19 cellular contexts compared by ENCODE assay signal in genomic region chr1:246114369-246114768, GRCh38.
A peak's percentile ranks its signal among the peaks of the same experiment; 100 is the strongest.
DNase-seq lines count a peak whose midpoint lies in the region; ATAC-seq and TF ChIP-seq lines count a peak whose summit lies in the region.
"Had no signal": no experiment of that assay in that cellular context is flagged by ENCODE, and none has a peak within 500 bp of the region (broad histone marks: within the 10 kb centered on the region; RNA-seq: fewer than 3 reads in every experiment).

No MANE protein-coding gene starts in this region.

- H3K4me1 Mint-ChIP-seq in endothelial cell (ENCODE audit: unreplicated experiment) (peaks cover 51% of the 10 kb centered on the region), naive B cell (peaks cover 17 to 40% (median 25%) of the 10 kb centered on the region in 3 donors)

- no peaks in the 10 kb centered on the region for H3F3A ChIP-seq in Loucy (ENCODE audit: low read depth)

- H3K36me3 Mint-ChIP-seq in endothelial cell (ENCODE audit: low read depth, unreplicated experiment): peaks cover 4% of the 10 kb centered on the region
- peaks cover 2 to 6% of the 10 kb centered on the region in 2 donors for H3K36me3 Mint-ChIP-seq in naive B cell

- H3K27ac Mint-ChIP-seq in endothelial cell (ENCODE audit: unreplicated experiment) (peak overlapping the region; percentile 98), naive B cell (peak overlapping the region in 5 of 6 donors; percentile 35 to 89 (median 42))
- H3K27ac Mint-ChIP-seq: B cell; CD8-positive, alpha-beta T cell; HFFc6 had no signal

- H3K4me3 Mint-ChIP-seq in endothelial cell (ENCODE audit: unreplicated experiment) (peak overlapping the region; percentile 48), naive B cell (no peak overlapping the region)
- H3K4me3 Mint-ChIP-seq: CD8-positive, alpha-beta T cell; HFFc6 had no signal

- H3K27me3 ChIP-seq in Loucy (ENCODE audit: insufficient read depth, low read length, poor library complexity, severe bottlenecking): no peaks in the 10 kb centered on the region
- H3K27me3 ChIP-seq: SJSA1 had no signal

- DNase-seq in CMK (ENCODE audit: low read depth) (peak; percentile 45), endothelial cell (ENCODE audit: low spot score) (peak; percentile 22), naive B cell (no peak), NCI-H1436 (lab: John Stamatoyannopoulos, UW) (no peak), AG08395 (ENCODE audit: low spot score) (no peak), GM03348 (ENCODE audit: low spot score) (no peak), glomerular visceral epithelial cell (ENCODE audit: extremely low spot score) (no peak)
- DNase-seq: CD8-positive, alpha-beta T cell; EL; HFFc6; NCI-H1105; NCI-H187 treated with DMSO at 0.1 percent for 48 hours; NCI-H2171; NCI-H446; PC-9 had no signal

- peak overlapping the region; percentile 69 for H3K4me2 ChIP-seq in Loucy (ENCODE audit: low read depth, low read length, poor library complexity, severe bottlenecking)
- H3K4me2 ChIP-seq: PC-9 had no signal

- no peak for ATAC-seq in naive B cell (ENCODE audit: low read depth in 2 of 2)
- ATAC-seq: CD8-positive, alpha-beta T cell; HepG2 had no signal

- no peaks in the 10 kb centered on the region for H3K79me2 ChIP-seq in Loucy (ENCODE audit: insufficient read depth, low read length)

- no peaks in the 10 kb centered on the region for H3K9me3 Mint-ChIP-seq in endothelial cell (ENCODE audit: unreplicated experiment)
- peaks cover 0 to 6% (median 0%) of the 10 kb centered on the region in 7 donors for H3K9me3 Mint-ChIP-seq in naive B cell
- H3K9me3 Mint-ChIP-seq: CD8-positive, alpha-beta T cell; HFFc6 had no signal

- H4K20me1 ChIP-seq in Loucy (ENCODE audit: insufficient read depth, low read length, poor library complexity, severe bottlenecking): no peaks in the 10 kb centered on the region

- no peak overlapping the region for H2AFZ ChIP-seq in Loucy (ENCODE audit: low read length)
- H2AFZ ChIP-seq: PC-9 had no signal

- TF ChIP-seq CTCF in Loucy (conservative IDR thresholded peaks at IDR 0.05; ENCODE audit: low read length) (no peak), endothelial cell (IDR thresholded peaks at IDR 0.05; ENCODE audit: unreplicated experiment) (no peak)

- peak overlapping the region; percentile 52 for H3K9ac ChIP-seq in Loucy (ENCODE audit: low read depth, low read length, poor library complexity, severe bottlenecking)

- no peaks in the 10 kb centered on the region for H3K36me3 ChIP-seq in Loucy (ENCODE audit: insufficient read depth, low read length)
- H3K36me3 ChIP-seq: SJSA1 had no signal

- no peaks in the 10 kb centered on the region for H3K9me3 ChIP-seq in Loucy (ENCODE audit: insufficient read depth, low read depth, low read length)
- H3K9me3 ChIP-seq: SJSA1 had no signal

- H3K27me3 Mint-ChIP-seq in endothelial cell (ENCODE audit: unreplicated experiment): peaks cover 3% of the 10 kb centered on the region
- H3K27me3 Mint-ChIP-seq in naive B cell: no peaks in the 10 kb centered on the region
- H3K27me3 Mint-ChIP-seq: B cell had no signal

- H3K4me3 ChIP-seq in Loucy (ENCODE audit: low read length, poor library complexity, severe bottlenecking): no peak overlapping the region
- H3K4me3 ChIP-seq: PC-9, SJSA1 had no signal

- H3K4me1 ChIP-seq in Loucy (ENCODE audit: insufficient read depth, low read length, poor library complexity, severe bottlenecking): peaks cover 64% of the 10 kb centered on the region

- H3K9me2 ChIP-seq in Loucy (replicated peaks; ENCODE audit: low read depth, low read length): no peaks in the 10 kb centered on the region

Comparison
In these comparisons a context has a peak if more than half of its experiments do, and no peak if none do; other contexts are left out.
1. DNase-seq: peak in CMK (single experiment) and endothelial cell (single experiment); none in naive B cell (single experiment), NCI-H1436 (single experiment), AG08395 (single experiment), GM03348 (single experiment) and glomerular visceral epithelial cell (single experiment).